In the genomic region with DNA sequence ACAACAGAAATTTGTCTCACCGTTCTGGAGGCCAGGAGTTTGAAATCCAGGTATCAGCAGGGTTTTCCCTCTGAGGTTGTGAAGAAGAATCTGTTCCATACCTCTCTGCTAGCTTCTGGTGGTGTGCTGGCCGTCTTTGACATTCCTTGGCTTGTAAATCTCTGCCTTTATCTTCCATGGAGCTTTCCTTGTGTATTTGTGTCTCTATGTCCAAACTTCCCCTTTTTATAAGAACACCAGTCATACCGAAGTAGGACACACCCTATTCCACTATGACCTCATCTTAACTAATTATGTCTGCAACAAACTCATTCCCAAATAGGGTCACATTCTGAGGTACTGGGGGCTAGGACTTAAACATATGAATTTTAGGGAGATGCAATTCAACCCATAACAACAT, we compare ENCODE assay signal across 17 cellular contexts. TPM values are rescaled to one million over a fixed set of nuclear protein-coding genes. Genes with fewer than 3 reads are reported as not detected.
A peak's percentile ranks its signal among the peaks of the same experiment; 100 is the strongest.
DNase-seq lines count a peak whose midpoint lies in the region; ATAC-seq and TF ChIP-seq lines count a peak whose summit lies in the region.
"Had no signal": no experiment of that assay in that cellular context is flagged by ENCODE, and none has a peak within 500 bp of the region (broad histone marks: within the 10 kb centered on the region; RNA-seq: fewer than 3 reads in every experiment).

No MANE protein-coding gene starts in this region.

- no peaks in the 10 kb centered on the region for H3K27me3 Mint-ChIP-seq in activated CD8-positive, alpha-beta memory T cell treated with anti-CD3 and anti-CD28 coated beads, Interleukin-2, amount 10 ng/mL, durations not matched to agents 7 days and 5 days

- H3K4me3 ChIP-seq in right lobe of liver, result no peak overlapping the region
- H3K4me3 ChIP-seq in tibial artery, result peak overlapping the region; percentile 21 to 23
- H3K4me3 ChIP-seq: MG63 had no signal

- WGBS in right lobe of liver (ENCODE audit: insufficient coverage, low coverage, low lambda C conversion rate, missing lambda C conversion rate), result 38% methylated on average over 2 of the region's 3 CpGs

- peaks cover 71% of the 10 kb centered on the region for H3K4me1 Mint-ChIP-seq in activated CD8-positive, alpha-beta memory T cell treated with anti-CD3 and anti-CD28 coated beads, Interleukin-2, amount 10 ng/mL, durations not matched to agents 7 days and 5 days

- no peaks in the 10 kb centered on the region for H3K4me1 ChIP-seq in right lobe of liver
- peaks cover 0 to 8% (median 1%) of the 10 kb centered on the region in 4 donors for H3K4me1 ChIP-seq in tibial artery

- no peaks in the 10 kb centered on the region for H3K27me3 ChIP-seq in right lobe of liver
- H3K27me3 ChIP-seq in tibial artery, result no peaks in the 10 kb centered on the region
- H3K27me3 ChIP-seq: MG63 had no signal

- TF ChIP-seq POLR2A in right lobe of liver (IDR thresholded peaks at IDR 0.05), result no peak

- no peaks in the 10 kb centered on the region for H3K36me3 ChIP-seq in right lobe of liver
- H3K36me3 ChIP-seq in tibial artery, result no peaks in the 10 kb centered on the region
- H3K36me3 ChIP-seq: MG63 had no signal

- intact Hi-C loops in right lobe of liver (cut with DNase I), result no loop called here
- intact Hi-C loops in tibial artery (cut with DNase I; ENCODE audit: low total_unique reads), result no loop called here

- peak overlapping the region; percentile 88 for H3K27ac Mint-ChIP-seq in activated CD8-positive, alpha-beta memory T cell treated with anti-CD3 and anti-CD28 coated beads, Interleukin-2, amount 10 ng/mL, durations not matched to agents 7 days and 5 days

- H3K36me3 Mint-ChIP-seq in activated CD8-positive, alpha-beta memory T cell treated with anti-CD3 and anti-CD28 coated beads, Interleukin-2, amount 10 ng/mL, durations not matched to agents 7 days and 5 days, result peaks cover 23% of the 10 kb centered on the region

- H3K27ac ChIP-seq in angular gyrus (ENCODE audit: low read depth, low read length), result peak overlapping the region; percentile 24
- H3K27ac ChIP-seq in right lobe of liver, result no peak overlapping the region
- H3K27ac ChIP-seq in tibial artery, result no peak overlapping the region
- H3K27ac ChIP-seq: HL-60 had no signal

- no peaks in the 10 kb centered on the region for H3K9me3 Mint-ChIP-seq in activated CD8-positive, alpha-beta memory T cell treated with anti-CD3 and anti-CD28 coated beads, Interleukin-2, amount 10 ng/mL, durations not matched to agents 7 days and 5 days (ENCODE audit: low read depth)

- no peak for TF ChIP-seq CTCF in right lobe of liver (IDR thresholded peaks at IDR 0.05)
- no peak for TF ChIP-seq CTCF in tibial artery (IDR thresholded peaks at IDR 0.05)

- peak overlapping the region; percentile 40 for H3K4me3 Mint-ChIP-seq in activated CD8-positive, alpha-beta memory T cell treated with anti-CD3 and anti-CD28 coated beads, Interleukin-2, amount 10 ng/mL, durations not matched to agents 7 days and 5 days

- no peak for DNase-seq in activated CD8-positive, alpha-beta memory T cell treated with anti-CD3 and anti-CD28 coated beads, Interleukin-2, amount 10 ng/mL, durations not matched to agents 7 days and 5 days
- no peak for DNase-seq in activated CD8-positive, alpha-beta memory T cell treated with anti-CD3 and anti-CD28 coated beads, Interleukin-2, amount 50 U/mL, for 4 hours
- DNase-seq in right lobe of liver, result no peak
- no peak for DNase-seq in tibial artery
- no peak for DNase-seq in GM19238 (ENCODE audit: insufficient read length, low spot score)
- DNase-seq: activated CD8-positive, alpha-beta memory T cell treated with anti-CD3 and anti-CD28 coated beads for 24 hours; amniotic stem cell; DND-41; head of caudate nucleus; mammary epithelial cell; MG63; retina had no signal

- no peak for ATAC-seq in activated CD8-positive, alpha-beta memory T cell treated with anti-CD3 and anti-CD28 coated beads, Interleukin-2, amount 10 ng/mL, durations not matched to agents 7 days and 5 days
- ATAC-seq in right lobe of liver (peak in 3 of 4 donors; percentile 32 to 55 (median 39)), HG03097 (IDR thresholded peaks at IDR 0.05; ENCODE audit: low FRiP score, unreplicated experiment) (no peak), HG03520 (IDR thresholded peaks at IDR 0.05; ENCODE audit: unreplicated experiment) (no peak)

- CTCF ChIA-PET in activated CD8-positive, alpha-beta memory T cell treated with anti-CD3 and anti-CD28 coated beads, Interleukin-2, amount 10 ng/mL, durations not matched to agents 7 days and 5 days (lab: Charles Lee), result interaction anchor here (1.8 kb wide), 1 partner anchor 37 kb away, joined by 3 read pairs; no protein-coding TSS in a partner anchor

- H3K9me3 ChIP-seq in right lobe of liver (no peaks in the 10 kb centered on the region), tibial artery (no peaks in the 10 kb centered on the region)
- H3K9me3 ChIP-seq: MG63 had no signal

RNA-seq across cellular contexts. Expression of a gene that starts 38.3 kb away (rescaled TPM):
- not detected for total RNA-seq in activated CD8-positive, alpha-beta memory T cell treated with anti-CD3 and anti-CD28 coated beads, Interleukin-2, amount 10 ng/mL, durations not matched to agents 7 days and 5 days
- not detected for total RNA-seq in right lobe of liver
- total RNA-seq: mammary epithelial cell, NCI-H460 had no signal

RNA-seq across cellular contexts. Expression of a gene that starts 59.9 kb away (rescaled TPM):
- 10 to 100 TPM; 19.9 to 33.9 TPM for total RNA-seq in activated CD8-positive, alpha-beta memory T cell treated with anti-CD3 and anti-CD28 coated beads, Interleukin-2, amount 10 ng/mL, durations not matched to agents 7 days and 5 days
- total RNA-seq in right lobe of liver, result 10 to 100 TPM; 12.5 to 30.4 (median 24.7) TPM

Comparison
In these comparisons a context has a peak if more than half of its experiments do, and no peak if none do; other contexts are left out.
1. ATAC-seq: peak in right lobe of liver (3 of 4); none in activated CD8-positive, alpha-beta memory T cell treated with anti-CD3 and anti-CD28 coated beads, Interleukin-2, amount 10 ng/mL, durations not matched to agents 7 days and 5 days (single experiment), HG03097 (single experiment) and HG03520 (single experiment).
2. H3K4me3 ChIP-seq: peak in tibial artery (2 of 2); none in right lobe of liver (0 of 3).